Comparison of ENCODE assay signal across 10 cellular contexts in genomic region chr1:147542549-147542857, GRCh38. TPM values are rescaled to one million over a fixed set of nuclear protein-coding genes. Genes with fewer than 3 reads are reported as not detected.
DNase-seq lines count a peak whose midpoint lies in the region; ATAC-seq and TF ChIP-seq lines count a peak whose summit lies in the region.
"Had no signal": no experiment of that assay in that cellular context is flagged by ENCODE, and none has a peak within 500 bp of the region (broad histone marks: within the 10 kb centered on the region; RNA-seq: fewer than 3 reads in every experiment).

No MANE protein-coding gene starts in this region.

- no peaks in the 10 kb centered on the region for H4K20me1 ChIP-seq in PC-3 (ENCODE audit: low read length)

- H3K27me3 ChIP-seq in PC-3 (ENCODE audit: low read length) = no peaks in the 10 kb centered on the region

- H3K27me3 Mint-ChIP-seq in activated naive CD4-positive, alpha-beta T cell treated with anti-CD3 and anti-CD28 coated beads for 36 hours (ENCODE audit: low read depth) = no peaks in the 10 kb centered on the region
- peaks cover 5 to 27% (median 8%) of the 10 kb centered on the region in 3 donors for H3K27me3 Mint-ChIP-seq in CD14-positive monocyte (ENCODE audit: low read depth in 3 of 3)

- H2AFZ ChIP-seq in PC-3 (ENCODE audit: low read length) = peak overlapping the region; percentile 92

- in situ Hi-C loops in Caki2 (cut with HindIII; ENCODE audit: low pct_unique_long_range_greater_than_20kb, low sequenced_read_pairs) = no loop called here

- CTCF ChIA-PET in PC-3 (lab: Charles Lee) = interaction anchor here (0.6 to 1.4 kb wide), 2 partner anchors 27 to 51 kb away, joined by 3 to 5 read pairs; no protein-coding TSS in a partner anchor
- CTCF ChIA-PET in activated naive CD4-positive, alpha-beta T cell treated with anti-CD3 and anti-CD28 coated beads for 36 hours (lab: Charles Lee) = interaction anchor here (1.0 to 1.6 kb wide), 2 partner anchors 57 to 87 kb away, joined by 4 to 5 read pairs; no protein-coding TSS in a partner anchor

- peaks cover 28% of the 10 kb centered on the region for H3K79me2 ChIP-seq in PC-3 (ENCODE audit: low read length)

- H3K4me1 Mint-ChIP-seq in activated naive CD4-positive, alpha-beta T cell treated with anti-CD3 and anti-CD28 coated beads for 36 hours (ENCODE audit: low read depth) = peaks cover 51% of the 10 kb centered on the region
- H3K4me1 Mint-ChIP-seq in CD14-positive monocyte = no peaks in the 10 kb centered on the region

- no peak for TF ChIP-seq CTCF in PC-3 (conservative IDR thresholded peaks at IDR 0.05; ENCODE audit: low read depth, low read length)
- TF ChIP-seq CTCF in retinal pigment epithelial cell (conservative IDR thresholded peaks at IDR 0.05; ENCODE audit: low read depth, low read length) = no peak
- no peak for TF ChIP-seq CTCF in CD14-positive monocyte (IDR thresholded peaks at IDR 0.05)

- H3K4me3 ChIP-seq in PC-3 (ENCODE audit: low read length) (peak overlapping the region; percentile 82), retinal pigment epithelial cell (ENCODE audit: low read length) (peak overlapping the region; percentile 84)

- H3F3A ChIP-seq in PC-3 (ENCODE audit: low read length, unreplicated experiment) = peaks cover 4% of the 10 kb centered on the region

- H3K9ac ChIP-seq in PC-3 (ENCODE audit: low read length) = peak overlapping the region; percentile 77

- H3K27ac Mint-ChIP-seq in activated naive CD4-positive, alpha-beta T cell treated with anti-CD3 and anti-CD28 coated beads for 36 hours = no peak overlapping the region
- H3K27ac Mint-ChIP-seq in CD14-positive monocyte = no peak overlapping the region

- POLR2A ChIA-PET in PC-3 (lab: Charles Lee; ENCODE audit: unreplicated experiment) = no interaction called here

- peak; percentile 8 for DNase-seq in Caki2 (ENCODE audit: low read depth)
- peak; percentile 35 for DNase-seq in PC-3
- DNase-seq in fibroblast of peridontal ligament (ENCODE audit: extremely low read depth) = peak; percentile 1
- DNase-seq in retinal pigment epithelial cell (ENCODE audit: low read depth) = no peak
- DNase-seq in activated naive CD4-positive, alpha-beta T cell treated with anti-CD3 and anti-CD28 coated beads for 36 hours = no peak
- no peak for DNase-seq in CD14-positive monocyte (ENCODE audit: low spot score)
- DNase-seq in NCI-H510A (lab: John Stamatoyannopoulos, UW) = no peak
- DNase-seq: cortex of kidney, NCI-H1694 treated with DMSO at 0.1 percent for 48 hours had no signal

- H3K9me2 ChIP-seq in PC-3 (replicated peaks; ENCODE audit: low read length) = no peaks in the 10 kb centered on the region

- no peaks in the 10 kb centered on the region for H3K36me3 ChIP-seq in PC-3 (ENCODE audit: low read depth, low read length)

- BruUV-seq in PC-3 (replicated peaks; lab: Mats Ljungman, UMichigan) = no TSS peak

- H3K27ac ChIP-seq in PC-3 (ENCODE audit: low read length) = no peak overlapping the region

- H3K9me3 ChIP-seq in PC-3 (ENCODE audit: low read length) = no peaks in the 10 kb centered on the region

- H3K4me2 ChIP-seq in PC-3 (ENCODE audit: low read length) = peak overlapping the region; percentile 99

- ATAC-seq in PC-3 (no peak), GM21515 (IDR thresholded peaks at IDR 0.05; ENCODE audit: unreplicated experiment) (no peak)

- peaks cover 6% of the 10 kb centered on the region for H3K9me3 Mint-ChIP-seq in activated naive CD4-positive, alpha-beta T cell treated with anti-CD3 and anti-CD28 coated beads for 36 hours
- peaks cover 0 to 14% (median 3%) of the 10 kb centered on the region in 7 donors for H3K9me3 Mint-ChIP-seq in CD14-positive monocyte

- H3K4me1 ChIP-seq in PC-3 (ENCODE audit: insufficient read depth, low read length) = peaks cover 66% of the 10 kb centered on the region

- intact Hi-C loops in PC-3 (cut with micrococcal nuclease) (loop anchor here (5.0 kb wide), 1 partner anchor 40 kb away; no protein-coding TSS in a partner anchor), CD14-positive monocyte (cut with micrococcal nuclease) (no loop called here)
- intact Hi-C loops in activated naive CD4-positive, alpha-beta T cell treated with anti-CD3 and anti-CD28 coated beads for 36 hours (cut with micrococcal nuclease) = loop anchor here (10.0 kb wide), 1 partner anchor 842 kb away; no protein-coding TSS in a partner anchor

- peaks cover 1% of the 10 kb centered on the region for H3K36me3 Mint-ChIP-seq in activated naive CD4-positive, alpha-beta T cell treated with anti-CD3 and anti-CD28 coated beads for 36 hours (ENCODE audit: low read depth)
- no peaks in the 10 kb centered on the region for H3K36me3 Mint-ChIP-seq in CD14-positive monocyte

- no peak overlapping the region for H3K4me3 Mint-ChIP-seq in activated naive CD4-positive, alpha-beta T cell treated with anti-CD3 and anti-CD28 coated beads for 36 hours
- no peak overlapping the region for H3K4me3 Mint-ChIP-seq in CD14-positive monocyte

RNA-seq across cellular contexts. Expression of gene BCL9, which starts 1.2 kb away (rescaled TPM):
- 4.2 and 4.8 TPM in 2 replicates for total RNA-seq in Caki2 (2014; rRNA removed; shearing (Covaris generic); ENCODE audit: low replicate concordance)
- total RNA-seq in PC-3 (2014; rRNA removed) = 19.8 and 20.8 TPM in 2 replicates
- total RNA-seq in activated naive CD4-positive, alpha-beta T cell treated with anti-CD3 and anti-CD28 coated beads for 36 hours = 10 to 100 TPM; 15.8 to 17.2 TPM
- under 1 TPM; 0.43 to 0.70 TPM for polyA plus RNA-seq in CD14-positive monocyte

Comparison
In these comparisons a context has a peak if more than half of its experiments do, and no peak if none do; other contexts are left out.
1. DNase-seq: peak in Caki2 (single experiment), PC-3 (single experiment) and fibroblast of peridontal ligament (single experiment); none in retinal pigment epithelial cell (single experiment), activated naive CD4-positive, alpha-beta T cell treated with anti-CD3 and anti-CD28 coated beads for 36 hours (single experiment), CD14-positive monocyte (single experiment) and NCI-H510A (single experiment).
2. intact Hi-C loops: an anchor here in PC-3 (5.0 kb wide) and activated naive CD4-positive, alpha-beta T cell treated with anti-CD3 and anti-CD28 coated beads for 36 hours (10.0 kb wide); none called in CD14-positive monocyte.